In genomic region chr1:12088607-12089006, GRCh38 we compare ENCODE assay signal across 12 cellular contexts. TPM values are rescaled to one million over a fixed set of nuclear protein-coding genes. Genes with fewer than 3 reads are reported as not detected.
A peak's percentile ranks its signal among the peaks of the same experiment; 100 is the strongest.
DNase-seq lines count a peak whose midpoint lies in the region; ATAC-seq and TF ChIP-seq lines count a peak whose summit lies in the region.
"Had no signal": no experiment of that assay in that cellular context is flagged by ENCODE, and none has a peak within 500 bp of the region (broad histone marks: within the 10 kb centered on the region; RNA-seq: fewer than 3 reads in every experiment).

No MANE protein-coding gene starts in this region.

- H3K27ac ChIP-seq in HL-60 (replicated peaks): no peak overlapping the region

- CTCF ChIA-PET in activated naive CD4-positive, alpha-beta T cell treated with anti-CD3 and anti-CD28 coated beads for 36 hours (lab: Charles Lee): interaction anchor here (0.8 to 1.2 kb wide), 5 partner anchors 11 to 142 kb away, joined by 3 to 4 read pairs (median 3); no protein-coding TSS in a partner anchor

- peaks cover 34% of the 10 kb centered on the region for H3K4me1 Mint-ChIP-seq in activated naive CD4-positive, alpha-beta T cell treated with anti-CD3 and anti-CD28 coated beads for 36 hours (ENCODE audit: low read depth)

- H3K27me3 Mint-ChIP-seq in activated naive CD4-positive, alpha-beta T cell treated with anti-CD3 and anti-CD28 coated beads for 36 hours (ENCODE audit: low read depth): no peaks in the 10 kb centered on the region

- H3K9me3 Mint-ChIP-seq in activated naive CD4-positive, alpha-beta T cell treated with anti-CD3 and anti-CD28 coated beads for 36 hours: peaks cover 6% of the 10 kb centered on the region

- no peak overlapping the region for H3K4me3 ChIP-seq in HL-60 (replicated peaks; ENCODE audit: insufficient read depth, low read length)

- H3K36me3 Mint-ChIP-seq in activated naive CD4-positive, alpha-beta T cell treated with anti-CD3 and anti-CD28 coated beads for 36 hours (ENCODE audit: low read depth): peaks cover 12% of the 10 kb centered on the region

- TF ChIP-seq CTCF in HL-60 (IDR thresholded peaks at IDR 0.05; ENCODE audit: insufficient read depth, low read length): no peak

- DNase-seq in HL-60 (ENCODE audit: low read depth in 1 of 2, low spot score in 1 of 2) (peak; percentile 20 to 53), NCI-H2171 treated with DMSO at 0.1 percent for 48 hours (lab: John Stamatoyannopoulos, UW) (no peak)
- DNase-seq in activated CD4-positive, CD25-positive, alpha-beta regulatory T cell treated with anti-CD3 and anti-CD28 coated beads, Interleukin-2, amount 50 U/mL, for 72 hours: peak; percentile 53
- peak; percentile 71 for DNase-seq in activated naive CD4-positive, alpha-beta T cell treated with anti-CD3 and anti-CD28 coated beads for 36 hours
- DNase-seq in stimulated activated CD8-positive, alpha-beta memory T cell treated with anti-CD3 and anti-CD28 coated beads, Interleukin-7, amount 100 ng/mL, for 48 hours (ENCODE audit: extremely low read depth in 1 of 2, low read depth in 1 of 2): peak; percentile 21 to 25
- DNase-seq: DMS153, H7, mesenchymal stem cell, NCI-H146, PC-3 had no signal

- no peak overlapping the region for H3K4me3 Mint-ChIP-seq in activated naive CD4-positive, alpha-beta T cell treated with anti-CD3 and anti-CD28 coated beads for 36 hours

- ATAC-seq in HG02981 (IDR thresholded peaks at IDR 0.05; ENCODE audit: unreplicated experiment) (no peak), HG02884 (IDR thresholded peaks at IDR 0.05; ENCODE audit: unreplicated experiment) (no peak)
- ATAC-seq: PC-3 had no signal

- intact Hi-C loops in activated naive CD4-positive, alpha-beta T cell treated with anti-CD3 and anti-CD28 coated beads for 36 hours (cut with micrococcal nuclease): loop anchor here (2.0 kb wide), 1 partner anchor 42 kb away; no protein-coding TSS in a partner anchor

- peak overlapping the region; percentile 76 for H3K27ac Mint-ChIP-seq in activated naive CD4-positive, alpha-beta T cell treated with anti-CD3 and anti-CD28 coated beads for 36 hours

- no peaks in the 10 kb centered on the region for H3K27me3 ChIP-seq in HL-60 (ENCODE audit: insufficient read depth, poor library complexity, severe bottlenecking)

RNA-seq across cellular contexts. Expression of gene TNFRSF8, which starts 25.5 kb away (rescaled TPM):
- 10 to 100 TPM; 18.6 to 18.8 TPM for total RNA-seq in activated naive CD4-positive, alpha-beta T cell treated with anti-CD3 and anti-CD28 coated beads for 36 hours
- total RNA-seq: PC-3 had no signal
